1 cellular context compared by ENCODE assay signal in the genomic region with DNA sequence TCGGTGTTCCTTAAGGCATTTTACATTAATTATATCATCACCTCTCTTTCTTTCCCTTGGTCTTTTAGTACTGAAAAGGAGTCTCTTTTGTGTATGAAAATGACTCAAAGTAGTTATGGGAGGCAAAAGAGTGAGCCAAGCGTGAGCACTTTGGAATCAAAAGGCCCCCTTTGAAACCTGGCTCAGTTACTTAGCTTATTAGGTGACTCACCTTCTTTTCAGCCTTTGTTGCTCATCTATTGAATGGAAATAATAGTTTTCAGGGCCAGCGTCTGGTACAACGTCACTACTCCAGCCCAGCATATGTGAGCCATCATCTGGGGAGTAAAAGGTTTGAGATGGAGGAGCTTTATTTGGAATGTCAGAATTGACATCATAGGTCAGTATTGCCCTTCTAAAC.
TF ChIP-seq lines count a peak whose summit lies in the region.

No MANE protein-coding gene starts in this region.

TF ChIP-seq in SK-N-SH, 30 proteins besides CTCF, POLR2A, EP300 and RAD21:
- peak; percentile 16; the same call in 1 of the 2 replicates for TF ChIP-seq NFIC (IDR thresholded peaks at IDR 0.05; ENCODE audit: borderline replicate concordance)
- peak; percentile 31; the same call in 1 of the 2 replicates for TF ChIP-seq JUND (IDR thresholded peaks at IDR 0.05)
- TF ChIP-seq NRF1 (IDR thresholded peaks at IDR 0.05; ENCODE audit: low read depth, low read length), result no peak
- peak; percentile 46 for TF ChIP-seq TCF12 (IDR thresholded peaks at IDR 0.05)
- peak; percentile 57; the same call in 1 of the 2 replicates for TF ChIP-seq FOSL2 (IDR thresholded peaks at IDR 0.05; ENCODE audit: borderline replicate concordance, low read depth)
TF ChIP-seq in SK-N-SH: peak in this region for 4.
